Comparison of ENCODE assay signal across 21 cellular contexts in the genomic region with DNA sequence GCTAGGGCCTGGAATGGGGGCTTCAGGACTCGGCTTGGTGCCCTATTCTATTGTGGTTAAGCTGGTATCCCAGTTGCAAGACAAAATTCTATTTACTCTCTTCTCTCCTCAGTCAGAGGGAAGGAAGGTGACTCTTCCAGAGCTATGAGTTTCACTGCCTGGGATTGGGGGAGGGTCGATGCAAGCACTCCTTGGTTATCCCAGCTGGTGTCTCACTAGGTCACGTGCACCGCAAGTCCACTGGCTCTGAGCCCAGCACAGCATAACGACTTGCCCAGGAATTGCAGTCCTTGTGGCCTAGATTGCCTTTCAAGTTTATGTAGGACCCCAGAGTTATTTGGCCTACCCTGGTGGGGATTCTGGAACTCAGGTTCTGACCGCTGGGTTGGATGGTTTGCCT.
DNase-seq lines count a peak whose midpoint lies in the region; FAIRE-seq and TF ChIP-seq lines count a peak whose summit lies in the region.
"Had no signal": no experiment of that assay in that cellular context is flagged by ENCODE, and none has a peak within 500 bp of the region (broad histone marks: within the 10 kb centered on the region; RNA-seq: fewer than 3 reads in every experiment).

No MANE protein-coding gene starts in this region.

- TF ChIP-seq CTCF in neural progenitor cell (IDR thresholded peaks at IDR 0.05) (no peak), D721Med (IDR thresholded peaks at IDR 0.05; ENCODE audit: insufficient read depth, missing control alignments) (no peak)

- no peak overlapping the region for H3K27ac Mint-ChIP-seq in neural progenitor cell
- H3K27ac Mint-ChIP-seq: T-helper 17 cell had no signal

- H3K27me3 ChIP-seq in SJCRH30 (no peaks in the 10 kb centered on the region), neural progenitor cell (no peaks in the 10 kb centered on the region)

- no peaks in the 10 kb centered on the region for H3K9me3 ChIP-seq in SJCRH30 (replicated peaks)
- H3K9me3 ChIP-seq in neural progenitor cell (ENCODE audit: low read depth), result peaks cover 7% of the 10 kb centered on the region

- H3K36me3 ChIP-seq in SJCRH30 (no peaks in the 10 kb centered on the region), neural progenitor cell (peaks cover 4% of the 10 kb centered on the region)

- H3K9ac ChIP-seq in neural progenitor cell, result no peak overlapping the region

- H3K27me3 Mint-ChIP-seq in neural progenitor cell (ENCODE audit: insufficient read depth, low read depth), result no peaks in the 10 kb centered on the region
- H3K27me3 Mint-ChIP-seq: T-helper 17 cell had no signal

- no peak for FAIRE-seq in D721Med (lab: Jason Lieb, UNC)
- FAIRE-seq: GM12878 had no signal

- H3K9me3 Mint-ChIP-seq in neural progenitor cell, result peaks cover 9% of the 10 kb centered on the region

- no peak overlapping the region for H3K4me3 ChIP-seq in SJCRH30
- no peak overlapping the region for H3K4me3 ChIP-seq in neural progenitor cell
- H3K4me3 ChIP-seq: GM12878, SK-N-MC had no signal

- H2AFZ ChIP-seq in neural progenitor cell (replicated peaks), result peak overlapping the region; percentile 63

- H3K27ac ChIP-seq in SJCRH30, result no peak overlapping the region
- no peak overlapping the region for H3K27ac ChIP-seq in neural progenitor cell
- H3K27ac ChIP-seq: 22Rv1, C4-2B, SK-N-MC had no signal

- no peaks in the 10 kb centered on the region for H3K79me2 ChIP-seq in neural progenitor cell (ENCODE audit: low read depth)

- H4K20me1 ChIP-seq in neural progenitor cell (ENCODE audit: low read depth), result no peaks in the 10 kb centered on the region

- no peaks in the 10 kb centered on the region for H3F3A ChIP-seq in neural progenitor cell (ENCODE audit: low read depth)

- peaks cover 2% of the 10 kb centered on the region for H3K4me1 Mint-ChIP-seq in neural progenitor cell
- H3K4me1 Mint-ChIP-seq: T-helper 17 cell had no signal

- no peak overlapping the region for H3K4me2 ChIP-seq in neural progenitor cell

- H3K36me3 Mint-ChIP-seq in neural progenitor cell, result no peaks in the 10 kb centered on the region

- DNase-seq in DMS 273 (lab: John Stamatoyannopoulos, UW; ENCODE audit: unreplicated experiment), result peak; percentile 24
- no peak for DNase-seq in DMS 273 treated with DMSO at 0.1 percent for 48 hours (lab: John Stamatoyannopoulos, UW)
- DNase-seq in HT1080 (ENCODE audit: low read depth), result peak; percentile 45
- peak; percentile 17 to 32 for DNase-seq in SJCRH30
- no peak for DNase-seq in neural progenitor cell (ENCODE audit: low spot score)
- no peak for DNase-seq in D721Med (ENCODE audit: insufficient read length, low spot score)
- DNase-seq in D341Med (ENCODE audit: low spot score), result no peak
- no peak for DNase-seq in NCI-H526 (lab: John Stamatoyannopoulos, UW)
- DNase-seq: AML-193, DND-41, Karpas-422, NCI-H1417, NCI-H1694 treated with DMSO at 0.1 percent for 48 hours, NCI-H2081 treated with DMSO at 0.1 percent for 48 hours, NCI-H510A, SW 1271, T-helper 17 cell had no signal

- H3K4me1 ChIP-seq in SJCRH30 (no peaks in the 10 kb centered on the region), neural progenitor cell (peaks cover 7% of the 10 kb centered on the region)

- no peak overlapping the region for H3K4me3 Mint-ChIP-seq in neural progenitor cell
- H3K4me3 Mint-ChIP-seq: T-helper 17 cell had no signal

Comparison
In these comparisons a context has a peak if more than half of its experiments do, and no peak if none do; other contexts are left out.
1. DNase-seq: peak in DMS 273 (single experiment), HT1080 (single experiment) and SJCRH30 (2 of 2); none in DMS 273 treated with DMSO at 0.1 percent for 48 hours (single experiment), neural progenitor cell (single experiment), D721Med (single experiment), D341Med (single experiment) and NCI-H526 (0 of 2).